In genomic region chr9:77926314-77926959, GRCh38 we compare ENCODE assay signal across 12 cellular contexts.
DNase-seq lines count a peak whose midpoint lies in the region; ATAC-seq and TF ChIP-seq lines count a peak whose summit lies in the region.
"Had no signal": no experiment of that assay in that cellular context is flagged by ENCODE, and none has a peak within 500 bp of the region (broad histone marks: within the 10 kb centered on the region; RNA-seq: fewer than 3 reads in every experiment).

No MANE protein-coding gene starts in this region.

- H3K27ac ChIP-seq in neutrophil (peak overlapping the region; percentile 60), caudate nucleus (ENCODE audit: low read depth, low read length) (no peak overlapping the region)
- H3K27ac ChIP-seq: upper lobe of right lung had no signal

- TF ChIP-seq CTCF in choroid plexus epithelial cell (conservative IDR thresholded peaks at IDR 0.05; ENCODE audit: low read depth, low read length) (no peak), neutrophil (IDR thresholded peaks at IDR 0.05) (no peak)

- H3K9me3 ChIP-seq in neutrophil: no peaks in the 10 kb centered on the region
- H3K9me3 ChIP-seq: upper lobe of right lung had no signal

- ATAC-seq in HG02623 (IDR thresholded peaks at IDR 0.05; ENCODE audit: unreplicated experiment) (no peak), GM18870 (IDR thresholded peaks at IDR 0.05; ENCODE audit: unreplicated experiment) (no peak)

- DNase-seq in Daoy (ENCODE audit: low read depth) (peak; percentile 46), NCI-H226 (peak; percentile 71), choroid plexus epithelial cell (ENCODE audit: low read depth) (peak; percentile 84), cortex of kidney (lab: John Stamatoyannopoulos, UW) (no peak), caudate nucleus (lab: John Stamatoyannopoulos, UW) (no peak)
- DNase-seq: NCI-H1417; RPMI8226; stimulated activated CD4-positive, alpha-beta T cell treated with anti-CD3 and anti-CD28 coated beads, Interleukin-1b, Interleukin-23, amount 100 ng/mL, for 48 hours; upper lobe of right lung had no signal

- H3K4me3 ChIP-seq in choroid plexus epithelial cell (ENCODE audit: low read depth, low read length) (no peak overlapping the region), neutrophil (ENCODE audit: low read depth in 1 of 2, low read length in 1 of 2) (no peak overlapping the region)
- H3K4me3 ChIP-seq: upper lobe of right lung had no signal

- no peaks in the 10 kb centered on the region for H3K27me3 ChIP-seq in neutrophil
- H3K27me3 ChIP-seq: upper lobe of right lung had no signal

- H3K4me1 ChIP-seq in neutrophil (ENCODE audit: control insufficient read depth in 1 of 2, insufficient read depth in 1 of 2, low read depth in 1 of 2, low read length in 1 of 2): peaks cover 44 to 50% of the 10 kb centered on the region in 2 experiments

- H3K36me3 ChIP-seq in neutrophil: peaks cover 5% of the 10 kb centered on the region

Comparison
In these comparisons a context has a peak if more than half of its experiments do, and no peak if none do; other contexts are left out.
1. DNase-seq: peak in Daoy (single experiment), NCI-H226 (single experiment) and choroid plexus epithelial cell (single experiment); none in cortex of kidney (single experiment) and caudate nucleus (0 of 61).